Comparison of ENCODE assay signal across 9 cellular contexts in genomic region chr7:115356139-115356746, GRCh38.
A peak's percentile ranks its signal among the peaks of the same experiment; 100 is the strongest.
DNase-seq lines count a peak whose midpoint lies in the region; ATAC-seq, FAIRE-seq and TF ChIP-seq lines count a peak whose summit lies in the region.
"Had no signal": no experiment of that assay in that cellular context is flagged by ENCODE, and none has a peak within 500 bp of the region (broad histone marks: within the 10 kb centered on the region; RNA-seq: fewer than 3 reads in every experiment).

No MANE protein-coding gene starts in this region.

- WGBS in mesenchymal stem cell: 38% methylated on average over 1 of the region's 2 CpGs

- no peaks in the 10 kb centered on the region for H3K9me3 ChIP-seq in mesenchymal stem cell (ENCODE audit: control insufficient read depth, low read length)

- intact Hi-C loops in Right ventricle myocardium superior (cut with DNase I): no loop called here

- H3K4me1 ChIP-seq in mesenchymal stem cell (ENCODE audit: control insufficient read depth, insufficient read depth, low read depth, low read length): no peaks in the 10 kb centered on the region

- H3K79me1 ChIP-seq in mesenchymal stem cell (replicated peaks; ENCODE audit: low read length, poor library complexity, severe bottlenecking): no peaks in the 10 kb centered on the region

- no peak overlapping the region for H2BK15ac ChIP-seq in mesenchymal stem cell (ENCODE audit: low read depth, poor library complexity, severe bottlenecking)

- H4K91ac ChIP-seq in mesenchymal stem cell (ENCODE audit: low read length): no peak overlapping the region

- no peak overlapping the region for H3K4ac ChIP-seq in mesenchymal stem cell (ENCODE audit: low read depth in 1 of 2, low read length in 2 of 2)

- CTCF ChIA-PET in GM10248 (lab: Yijun Ruan, JAX): no interaction called here

- H3K18ac ChIP-seq in mesenchymal stem cell (ENCODE audit: low read depth in 1 of 2, low read length in 2 of 2): no peak overlapping the region

- no peak overlapping the region for H4K8ac ChIP-seq in mesenchymal stem cell (ENCODE audit: low read length)

- no peak overlapping the region for H2BK5ac ChIP-seq in mesenchymal stem cell (ENCODE audit: low read depth, low read length, poor library complexity, severe bottlenecking)

- H2BK12ac ChIP-seq in mesenchymal stem cell (ENCODE audit: low read length in 2 of 2): no peak overlapping the region

- H2BK120ac ChIP-seq in mesenchymal stem cell (ENCODE audit: low read depth, low read length): no peak overlapping the region

- no peaks in the 10 kb centered on the region for H3K36me3 ChIP-seq in mesenchymal stem cell (ENCODE audit: control insufficient read depth in 1 of 2, insufficient read depth in 2 of 2, low read depth in 1 of 2, low read length in 2 of 2)

- no peak overlapping the region for H2AFZ ChIP-seq in mesenchymal stem cell (ENCODE audit: low read depth, low read length)

- FAIRE-seq in HTR-8/SVneo (lab: Jason Lieb, UNC): no peak
- FAIRE-seq: K562 had no signal

- H3K23ac ChIP-seq in mesenchymal stem cell (ENCODE audit: low read length in 2 of 2): no peak overlapping the region

- ATAC-seq in Right ventricle myocardium superior (ENCODE audit: poor library complexity) (no peak), HG03354 (IDR thresholded peaks at IDR 0.05; ENCODE audit: poor library complexity, severe bottlenecking, unreplicated experiment) (no peak)
- ATAC-seq: K562 had no signal

- no peak overlapping the region for H3K27ac ChIP-seq in mesenchymal stem cell (ENCODE audit: low read length, poor library complexity, severe bottlenecking)

- H3K14ac ChIP-seq in mesenchymal stem cell (ENCODE audit: low read length in 2 of 2): no peak overlapping the region

- H3K9ac ChIP-seq in mesenchymal stem cell (ENCODE audit: low read length): peak overlapping the region; percentile 22

- DNase-seq in GM10248 (ENCODE audit: extremely low spot score) (no peak), HuH-7 (ENCODE audit: low spot score) (peak; percentile 5), astrocyte of the hippocampus (ENCODE audit: low read depth, low spot score) (peak; percentile 13), mesenchymal stem cell (peak; percentile 14), HTR-8/SVneo (ENCODE audit: insufficient read length, low spot score) (no peak), Right ventricle myocardium superior (no peak), midbrain (lab: John Stamatoyannopoulos, UW) (no peak)

- POLR2A ChIA-PET in GM10248 (lab: Yijun Ruan, JAX): no interaction called here

- peak; percentile 29 for TF ChIP-seq CTCF in GM10248 (IDR thresholded peaks at IDR 0.05; ENCODE audit: control extremely low read depth, extremely low read depth, low read depth, missing control alignments)

- no peaks in the 10 kb centered on the region for H3K27me3 ChIP-seq in mesenchymal stem cell (ENCODE audit: control insufficient read depth in 1 of 2, insufficient read depth in 1 of 2, low read length in 2 of 2)

- no peak overlapping the region for H3K4me2 ChIP-seq in mesenchymal stem cell (ENCODE audit: low read length, poor library complexity, severe bottlenecking)

- no peak overlapping the region for H2AK5ac ChIP-seq in mesenchymal stem cell (ENCODE audit: low read length, severe bottlenecking)

- no peak overlapping the region for H3K4me3 ChIP-seq in mesenchymal stem cell (ENCODE audit: insufficient read depth in 1 of 2, low read depth in 1 of 2, low read length in 2 of 2)
- H3K4me3 ChIP-seq: K562 had no signal

Comparison
In these comparisons a context has a peak if more than half of its experiments do, and no peak if none do; other contexts are left out.
1. DNase-seq: peak in HuH-7 (single experiment), astrocyte of the hippocampus (single experiment) and mesenchymal stem cell (single experiment); none in GM10248 (single experiment), HTR-8/SVneo (single experiment), Right ventricle myocardium superior (single experiment) and midbrain (single experiment).